Comparison of ENCODE assay signal across 14 cellular contexts in the genomic region with DNA sequence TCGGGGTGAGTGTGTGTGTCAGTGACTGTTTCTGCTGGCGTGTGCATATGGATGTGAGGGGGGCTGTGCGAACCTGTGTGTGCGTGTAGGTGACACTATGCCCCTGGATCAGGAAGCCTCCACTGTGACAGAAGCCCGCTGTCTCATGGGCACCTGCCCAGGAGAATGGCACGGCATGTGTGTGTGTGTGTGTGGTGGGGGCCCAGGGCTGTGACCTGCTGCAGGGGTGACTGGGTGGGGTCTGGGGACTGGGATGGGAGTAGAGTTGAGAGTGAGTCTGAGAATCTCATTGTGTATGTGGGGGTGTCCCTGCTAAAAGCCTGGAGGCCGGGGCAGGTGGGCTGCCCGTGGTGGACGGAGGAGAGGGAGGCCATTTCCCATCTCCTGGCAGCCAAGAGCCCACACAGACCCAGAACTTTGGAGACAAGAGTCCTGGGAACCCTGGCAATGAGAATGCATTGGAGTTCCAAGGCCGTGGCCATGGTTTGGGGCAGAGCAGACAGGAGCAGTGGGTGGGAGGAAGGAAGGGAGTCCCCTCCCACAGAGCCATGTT. TPM values are rescaled to one million over a fixed set of nuclear protein-coding genes. Genes with fewer than 3 reads are reported as not detected.
DNase-seq lines count a peak whose midpoint lies in the region; ATAC-seq and TF ChIP-seq lines count a peak whose summit lies in the region.
"Had no signal": no experiment of that assay in that cellular context is flagged by ENCODE, and none has a peak within 500 bp of the region (broad histone marks: within the 10 kb centered on the region; RNA-seq: fewer than 3 reads in every experiment).

No MANE protein-coding gene starts in this region.

- in situ Hi-C loops in astrocyte of the cerebellum (cut with HindIII; ENCODE audit: low sequenced_read_pairs), result no loop called here
- in situ Hi-C loops in transverse colon (cut with MboI; ENCODE audit: low pct_ligation_motif_present in 1 of 4, low pct_unique_long_range_greater_than_20kb in 1 of 4, low sequenced_read_pairs in 3 of 4), result no loop called here

- TF ChIP-seq EP300 in transverse colon (IDR thresholded peaks at IDR 0.05; ENCODE audit: low read depth), result no peak

- peaks cover 13% of the 10 kb centered on the region for H3K4me1 Mint-ChIP-seq in memory B cell

- intact Hi-C loops in transverse colon (cut with DNase I; ENCODE audit: low total_unique reads), result loop anchor here (5.0 kb wide), 1 partner anchor 257 kb away; no protein-coding TSS in a partner anchor

- ATAC-seq in memory B cell (ENCODE audit: low read depth) (peak; percentile 6), GM21529 (IDR thresholded peaks at IDR 0.05; ENCODE audit: unreplicated experiment) (no peak)

- no peak for TF ChIP-seq CTCF in astrocyte of the cerebellum (IDR thresholded peaks at IDR 0.05; ENCODE audit: low read depth, low read length, missing control alignments)
- no peak for TF ChIP-seq CTCF in transverse colon (IDR thresholded peaks at IDR 0.05)

- peaks cover 29 to 56% (median 37%) of the 10 kb centered on the region in 4 donors for H3K4me1 ChIP-seq in transverse colon

- no peaks in the 10 kb centered on the region for H3K27me3 Mint-ChIP-seq in memory B cell
- H3K27me3 Mint-ChIP-seq: activated CD4-positive, alpha-beta T cell treated with anti-CD3 and anti-CD28 coated beads, Interleukin-2, amount 10 ng/mL, durations not matched to agents 7 days and 5 days had no signal

- H3K27ac ChIP-seq in transverse colon, result peak overlapping the region; percentile 99 to 100 (median 100)
- H3K27ac ChIP-seq: cardiac muscle cell had no signal

- H3K27ac Mint-ChIP-seq in memory B cell, result no peak overlapping the region
- H3K27ac Mint-ChIP-seq: activated CD4-positive, alpha-beta T cell treated with anti-CD3 and anti-CD28 coated beads, Interleukin-2, amount 10 ng/mL, durations not matched to agents 7 days and 5 days; H9 had no signal

- H3K36me3 ChIP-seq in transverse colon, result no peaks in the 10 kb centered on the region
- H3K36me3 ChIP-seq: cardiac muscle cell had no signal

- no peaks in the 10 kb centered on the region for H3K36me3 Mint-ChIP-seq in memory B cell

- WGBS in transverse colon (ENCODE audit: low coverage in 1 of 2), 2 donors, result 76% methylated on average over 10 of the region's 10 CpGs; no CpG with 5 or more reads in 1 of the 2 donors

- no peak for TF ChIP-seq POLR2A in transverse colon (IDR thresholded peaks at IDR 0.05)

- no peaks in the 10 kb centered on the region for H3K27me3 ChIP-seq in transverse colon
- H3K27me3 ChIP-seq: cardiac muscle cell had no signal

- H3K4me3 ChIP-seq in astrocyte of the cerebellum (ENCODE audit: low read depth, low read length), result peak overlapping the region; percentile 46
- H3K4me3 ChIP-seq in transverse colon, result peak overlapping the region; percentile 2 to 40 (median 30)
- H3K4me3 ChIP-seq: cardiac muscle cell, smooth muscle cell had no signal

- H3K9me3 ChIP-seq in transverse colon, result no peaks in the 10 kb centered on the region

- no peaks in the 10 kb centered on the region for H3K9me3 Mint-ChIP-seq in memory B cell
- H3K9me3 Mint-ChIP-seq: activated CD4-positive, alpha-beta T cell treated with anti-CD3 and anti-CD28 coated beads, Interleukin-2, amount 10 ng/mL, durations not matched to agents 7 days and 5 days; H9 had no signal

- DNase-seq in activated effector memory CD4-positive, alpha-beta T cell treated with anti-CD3 and anti-CD28 coated beads, Interleukin-2, amount 50 U/mL, for 16 hours, result peak; percentile 62
- DNase-seq in activated effector memory CD4-positive, alpha-beta T cell treated with Interleukin-2 at 50 U/mL for 16 hours, result no peak
- DNase-seq in astrocyte of the cerebellum (ENCODE audit: low read depth) (no peak), memory B cell (ENCODE audit: low spot score in 2 of 2) (no peak), transverse colon (peak; percentile 28), mucosa of gallbladder (ENCODE audit: low spot score) (no peak)
- DNase-seq in central memory CD4-positive, alpha-beta T cell, result no peak
- DNase-seq: H9, NCI-H82, trophoblast cell had no signal

- H3K4me3 Mint-ChIP-seq in memory B cell, result peak overlapping the region; percentile 65
- H3K4me3 Mint-ChIP-seq: activated CD4-positive, alpha-beta T cell treated with anti-CD3 and anti-CD28 coated beads, Interleukin-2, amount 10 ng/mL, durations not matched to agents 7 days and 5 days; H9 had no signal

RNA-seq across cellular contexts. Expression of gene TPM4, which starts 6.4 kb away (rescaled TPM):
- 100 to 1,000 TPM; 228 to 491 (median 288) TPM for total RNA-seq in transverse colon
- 349 TPM for total RNA-seq in mucosa of gallbladder

RNA-seq across cellular contexts. Expression of gene RAB8A, which starts 41.8 kb away (rescaled TPM):
- total RNA-seq in transverse colon (100 to 1,000 TPM in 1 of 4 donors, 10 to 100 TPM in 3; 22.3 to 102 (median 67.9) TPM), mucosa of gallbladder (78.4 TPM)

Comparison
In these comparisons a context has a peak if more than half of its experiments do, and no peak if none do; other contexts are left out.
1. DNase-seq: peak in activated effector memory CD4-positive, alpha-beta T cell treated with anti-CD3 and anti-CD28 coated beads, Interleukin-2, amount 50 U/mL, for 16 hours (single experiment) and transverse colon (single experiment); none in activated effector memory CD4-positive, alpha-beta T cell treated with Interleukin-2 at 50 U/mL for 16 hours (single experiment), astrocyte of the cerebellum (single experiment), memory B cell (0 of 2), mucosa of gallbladder (single experiment) and central memory CD4-positive, alpha-beta T cell (single experiment).